ENCODE assay signal across 1 cellular context in genomic region chr11:13717331-13717730, GRCh38.
TF ChIP-seq lines count a peak whose summit lies in the region.

No MANE protein-coding gene starts in this region.

TF ChIP-seq in HepG2, 621 proteins besides CTCF, POLR2A, EP300 and RAD21 (continued from another document):
- TF ChIP-seq REST (IDR thresholded peaks at IDR 0.05; ENCODE audit: borderline replicate concordance in 1 of 2, low read depth in 1 of 2, low read length in 2 of 2) = no peak
- TF ChIP-seq ZNF142 (CRISPR knock-in tag; IDR thresholded peaks at IDR 0.05) = no peak
- TF ChIP-seq HDAC1 (CRISPR knock-in tag; IDR thresholded peaks at IDR 0.05) = no peak
- no peak for TF ChIP-seq CEBPB (IDR thresholded peaks at IDR 0.05; ENCODE audit: borderline replicate concordance, low read depth, low read length)
- TF ChIP-seq ZNF790 (CRISPR knock-in tag; IDR thresholded peaks at IDR 0.05; ENCODE audit: borderline replicate concordance) = no peak
- TF ChIP-seq ZFP1 (CRISPR knock-in tag; IDR thresholded peaks at IDR 0.05) = no peak
